In genomic region chr7:84108119-84108518, GRCh38 we compare ENCODE assay signal across 1 cellular context.
TF ChIP-seq lines count a peak whose summit lies in the region.

No MANE protein-coding gene starts in this region.

TF ChIP-seq in GM23338, 12 proteins besides CTCF, POLR2A, EP300 and RAD21 (continued from another document):
- no peak for TF ChIP-seq REST (IDR thresholded peaks at IDR 0.05; ENCODE audit: unreplicated experiment)
- no peak for TF ChIP-seq CREB1 (CRISPR knock-in tag; IDR thresholded peaks at IDR 0.05; ENCODE audit: low read depth)
- TF ChIP-seq EZH2 (IDR thresholded peaks at IDR 0.05; ENCODE audit: low read depth, unreplicated experiment), result no peak
- no peak for TF ChIP-seq STAT1 (IDR thresholded peaks at IDR 0.05; ENCODE audit: unreplicated experiment)
- TF ChIP-seq ZNF462 (CRISPR knock-in tag; IDR thresholded peaks at IDR 0.05), result no peak
- no peak for TF ChIP-seq ZNF331 (CRISPR knock-in tag; IDR thresholded peaks at IDR 0.05; ENCODE audit: low read depth)
- TF ChIP-seq NANOG (IDR thresholded peaks at IDR 0.05; ENCODE audit: borderline replicate concordance), result no peak
